14 cellular contexts compared by ENCODE assay signal in genomic region chr7:45709168-45710034, GRCh38.
DNase-seq lines count a peak whose midpoint lies in the region; ATAC-seq and TF ChIP-seq lines count a peak whose summit lies in the region.
"Had no signal": no experiment of that assay in that cellular context is flagged by ENCODE, and none has a peak within 500 bp of the region (broad histone marks: within the 10 kb centered on the region; RNA-seq: fewer than 3 reads in every experiment).

No MANE protein-coding gene starts in this region.

- H3K27ac ChIP-seq in coronary artery (peak overlapping the region in 1 of 2 donors; percentile 58), gastrocnemius medialis (peak overlapping the region; percentile 31 to 59 (median 53)), tibial nerve (no peak overlapping the region)
- H3K27ac ChIP-seq: SK-N-MC had no signal

- no peak for TF ChIP-seq EP300 in tibial nerve (IDR thresholded peaks at IDR 0.05)

- H3K4me3 ChIP-seq in coronary artery (no peak overlapping the region), gastrocnemius medialis (no peak overlapping the region), tibial nerve (no peak overlapping the region)
- H3K4me3 ChIP-seq: GM23338, SK-N-MC, smooth muscle cell had no signal

- H3K4me1 ChIP-seq in gastrocnemius medialis: peaks cover 0 to 2% of the 10 kb centered on the region in 2 donors
- no peaks in the 10 kb centered on the region for H3K4me1 ChIP-seq in tibial nerve

- in situ Hi-C loops in gastrocnemius medialis (cut with MboI; ENCODE audit: low sequenced_read_pairs in 4 of 4): no loop called here

- H3K27me3 ChIP-seq in gastrocnemius medialis: no peaks in the 10 kb centered on the region
- no peaks in the 10 kb centered on the region for H3K27me3 ChIP-seq in tibial nerve

- ATAC-seq in gastrocnemius medialis (peak; percentile 83 to 91), omental fat pad (ENCODE audit: low FRiP score) (no peak), HG03108 (IDR thresholded peaks at IDR 0.05; ENCODE audit: unreplicated experiment) (no peak), HG03439 (IDR thresholded peaks at IDR 0.05; ENCODE audit: unreplicated experiment) (no peak)
- ATAC-seq: GM23338 had no signal

- TF ChIP-seq POLR2A in gastrocnemius medialis (IDR thresholded peaks at IDR 0.05) (no peak), tibial nerve (IDR thresholded peaks at IDR 0.05) (no peak)

- DNase-seq in GM04504 (ENCODE audit: low read depth) (peak; percentile 62), coronary artery (ENCODE audit: low spot score) (peak; percentile 76), hepatic stellate cell (ENCODE audit: low spot score) (peak; percentile 82), gastrocnemius medialis (peak; percentile 40 to 70), tibial nerve (ENCODE audit: low spot score in 2 of 2) (no peak), omental fat pad (ENCODE audit: low spot score) (no peak)
- DNase-seq: activated CD4-positive, alpha-beta T cell treated with anti-CD3 and anti-CD28 coated beads for 48 hours; activated naive CD4-positive, alpha-beta T cell treated with anti-CD3 and anti-CD28 coated beads, Interleukin-2, amount 50 U/mL, for 16 hours; NCI-H1930 had no signal

- H3K36me3 ChIP-seq in gastrocnemius medialis (no peaks in the 10 kb centered on the region), tibial nerve (peaks cover 0 to 25% (median 0%) of the 10 kb centered on the region in 3 donors)

- H3K9me3 ChIP-seq in gastrocnemius medialis (no peaks in the 10 kb centered on the region), tibial nerve (no peaks in the 10 kb centered on the region)

- TF ChIP-seq CTCF in coronary artery (IDR thresholded peaks at IDR 0.05): no peak
- no peak for TF ChIP-seq CTCF in gastrocnemius medialis (IDR thresholded peaks at IDR 0.05 in 4 of 5, conservative IDR thresholded peaks at IDR 0.05 in 1 of 5)
- TF ChIP-seq CTCF in tibial nerve (IDR thresholded peaks at IDR 0.05): no peak
- no peak for TF ChIP-seq CTCF in omental fat pad (IDR thresholded peaks at IDR 0.05)

- WGBS in tibial nerve, 2 donors: 81 to 82% methylated on average over 14 of the region's 14 CpGs

- intact Hi-C loops in gastrocnemius medialis (cut with DNase I; ENCODE audit: low total_unique reads): no loop called here

Comparison
In these comparisons a context has a peak if more than half of its experiments do, and no peak if none do; other contexts are left out.
1. DNase-seq: peak in GM04504 (single experiment), coronary artery (single experiment), hepatic stellate cell (single experiment) and gastrocnemius medialis (2 of 2); none in tibial nerve (0 of 2) and omental fat pad (single experiment).
2. H3K27ac ChIP-seq: peak in gastrocnemius medialis (4 of 4); none in tibial nerve (0 of 4).
3. ATAC-seq: peak in gastrocnemius medialis (2 of 2); none in omental fat pad (single experiment), HG03108 (single experiment) and HG03439 (single experiment).